ENCODE assay signal across 24 cellular contexts in genomic region chr2:157143901-157144300, GRCh38.
"Had no signal": no experiment of that assay in that cellular context is flagged by ENCODE, and none has a peak within 500 bp of the region (broad histone marks: within the 10 kb centered on the region; RNA-seq: fewer than 3 reads in every experiment).

No MANE protein-coding gene starts in this region.

- H2AFZ ChIP-seq: parathyroid adenoma had no signal

- H3K79me2 ChIP-seq: parathyroid adenoma had no signal

- DNase-seq: naive B cell; naive thymus-derived CD8-positive, alpha-beta T cell; nephron progenitor cell; occipital lobe; ovary; psoas muscle; right cardiac atrium; right lobe of liver; sigmoid colon; small intestine; stimulated activated CD4-positive, alpha-beta T cell treated with anti-CD3 and anti-CD28 coated beads, Interleukin-12 subunit alpha, Interleukin-12 subunit beta, amount 100 ng/mL, for 4 hours; stimulated activated CD4-positive, alpha-beta T cell treated with anti-CD3 and anti-CD28 coated beads, Interleukin-1b, Interleukin-23, amount 100 ng/mL, for 48 hours; stimulated activated CD4-positive, alpha-beta T cell treated with anti-CD3 and anti-CD28 coated beads, Interleukin-4, amount 100 ng/mL, for 1 hour; stimulated activated CD4-positive, alpha-beta T cell treated with anti-CD3 and anti-CD28 coated beads, Interleukin-4, amount 100 ng/mL, for 4 hours; stimulated activated CD8-positive, alpha-beta memory T cell treated with anti-CD3 and anti-CD28 coated beads, Interleukin-4, amount 100 ng/mL, for 48 hours; stimulated activated naive CD4-positive, alpha-beta T cell; stimulated activated naive CD8-positive, alpha-beta T cell treated with anti-CD3 and anti-CD28 coated beads, Interleukin-15, amount 100 ng/mL, for 72 hours; stimulated activated naive CD8-positive, alpha-beta T cell treated with anti-CD3 and anti-CD28 coated beads, Interleukin-15, Interleukin-2, amounts not matched to agents 100 U/mL and 50 U/mL, for 24 hours; substantia nigra; testis; tibial artery had no signal

- H3K27ac ChIP-seq: ovary, parathyroid adenoma, psoas muscle, right lobe of liver, sigmoid colon, suprapubic skin, testis, tibial artery, vagina had no signal

- H3K36me3 ChIP-seq: ovary, right lobe of liver, sigmoid colon, suprapubic skin, tibial artery, vagina had no signal

- H3K4me3 ChIP-seq: ovary, psoas muscle, right lobe of liver, sigmoid colon, suprapubic skin, testis, tibial artery, vagina had no signal

- H3K9ac ChIP-seq: parathyroid adenoma had no signal

- H3K27me3 ChIP-seq: ovary, right lobe of liver, sigmoid colon, suprapubic skin, testis, tibial artery, vagina had no signal

- H3K4me1 ChIP-seq: parathyroid adenoma, psoas muscle, right lobe of liver, sigmoid colon, suprapubic skin, testis, tibial artery, vagina had no signal

- H3K9me3 ChIP-seq: ovary, psoas muscle, right lobe of liver, sigmoid colon, suprapubic skin, testis, tibial artery, vagina had no signal
